15 cellular contexts compared by ENCODE assay signal in genomic region chr4:156578713-156579112, GRCh38.
DNase-seq lines count a peak whose midpoint lies in the region; ATAC-seq, FAIRE-seq and TF ChIP-seq lines count a peak whose summit lies in the region.
"Had no signal": no experiment of that assay in that cellular context is flagged by ENCODE, and none has a peak within 500 bp of the region (broad histone marks: within the 10 kb centered on the region; RNA-seq: fewer than 3 reads in every experiment).

No MANE protein-coding gene starts in this region.

- H3K36me3 ChIP-seq in breast epithelium (no peaks in the 10 kb centered on the region), bronchial epithelial cell (ENCODE audit: control insufficient read depth, insufficient read depth, low read length) (no peaks in the 10 kb centered on the region), neural progenitor cell (no peaks in the 10 kb centered on the region)
- H3K36me3 ChIP-seq: BLaER1 treated with 17β-estradiol and CSF1 and Interleukin-3, amounts not matched to agents 10 nM and 100 nM had no signal

- H3K27ac Mint-ChIP-seq in MCF 10A (ENCODE audit: low read depth, unreplicated experiment) (peak overlapping the region; percentile 65), neural progenitor cell (no peak overlapping the region)
- H3K27ac Mint-ChIP-seq: CD4-positive, CD25-positive, alpha-beta regulatory T cell had no signal

- no peaks in the 10 kb centered on the region for H3K79me2 ChIP-seq in neural progenitor cell (ENCODE audit: low read depth)

- H2AFZ ChIP-seq in neural progenitor cell (replicated peaks), result peak overlapping the region; percentile 6

- TF ChIP-seq CTCF in MCF 10A (IDR thresholded peaks at IDR 0.05; ENCODE audit: unreplicated experiment) (no peak), breast epithelium (IDR thresholded peaks at IDR 0.05) (no peak), bronchial epithelial cell (IDR thresholded peaks at IDR 0.05; ENCODE audit: insufficient read depth, low read length, severe bottlenecking) (no peak), neural progenitor cell (IDR thresholded peaks at IDR 0.05) (no peak)

- no peak overlapping the region for H3K9ac ChIP-seq in neural progenitor cell
- H3K9ac ChIP-seq: BLaER1 treated with 17β-estradiol and CSF1 and Interleukin-3, amounts not matched to agents 10 nM and 100 nM had no signal

- H4K20me1 ChIP-seq in neural progenitor cell (ENCODE audit: low read depth), result no peaks in the 10 kb centered on the region
- H4K20me1 ChIP-seq: BLaER1 treated with 17β-estradiol and CSF1 and Interleukin-3, amounts not matched to agents 10 nM and 100 nM had no signal

- CTCF ChIA-PET in MCF 10A (lab: Yijun Ruan, JAX), result interaction anchor here (0.7 kb wide), 1 partner anchor 466 kb away, joined by 3 read pairs; no protein-coding TSS in a partner anchor

- H3K4me1 ChIP-seq in breast epithelium, result peaks cover 0 to 11% of the 10 kb centered on the region in 2 donors
- H3K4me1 ChIP-seq in neural progenitor cell, result no peaks in the 10 kb centered on the region
- H3K4me1 ChIP-seq: BLaER1 treated with 17β-estradiol and CSF1 and Interleukin-3, amounts not matched to agents 10 nM and 100 nM had no signal

- H3K4me3 Mint-ChIP-seq in MCF 10A (ENCODE audit: unreplicated experiment), result no peak overlapping the region
- no peak overlapping the region for H3K4me3 Mint-ChIP-seq in neural progenitor cell
- H3K4me3 Mint-ChIP-seq: CD4-positive, CD25-positive, alpha-beta regulatory T cell had no signal

- no peak for DNase-seq in MCF 10A (ENCODE audit: unreplicated experiment)
- no peak for DNase-seq in breast epithelium (ENCODE audit: low spot score in 2 of 2)
- peak; percentile 36 for DNase-seq in bronchial epithelial cell (ENCODE audit: low read depth)
- DNase-seq in neural progenitor cell (ENCODE audit: low spot score), result no peak
- DNase-seq in NK-92 (lab: John Stamatoyannopoulos, UW; ENCODE audit: unreplicated experiment), result no peak
- DNase-seq in activated naive CD4-positive, alpha-beta T cell (lab: John Stamatoyannopoulos, UW), result no peak
- DNase-seq: 8988T; ACHN; CD4-positive, CD25-positive, alpha-beta regulatory T cell; DMS 273 treated with DMSO at 0.1 percent for 48 hours had no signal

- H3K4me1 Mint-ChIP-seq in MCF 10A (ENCODE audit: insufficient read depth, unreplicated experiment), result peaks cover 37% of the 10 kb centered on the region
- H3K4me1 Mint-ChIP-seq in neural progenitor cell, result no peaks in the 10 kb centered on the region
- H3K4me1 Mint-ChIP-seq: CD4-positive, CD25-positive, alpha-beta regulatory T cell had no signal

- FAIRE-seq in bronchial epithelial cell (lab: Jason Lieb, UNC), result no peak
- FAIRE-seq: H54 had no signal

- POLR2A ChIA-PET in MCF 10A (lab: Yijun Ruan, JAX), result interaction anchor here (0.7 kb wide), 2 partner anchors 235 to 332 kb away, joined by 3 to 4 read pairs; no protein-coding TSS in a partner anchor

- H3K27ac ChIP-seq in breast epithelium (no peak overlapping the region), neural progenitor cell (no peak overlapping the region)
- H3K27ac ChIP-seq: BLaER1 treated with 17β-estradiol and CSF1 and Interleukin-3, amounts not matched to agents 10 nM and 100 nM had no signal

- H3K27me3 Mint-ChIP-seq in MCF 10A (ENCODE audit: insufficient read depth, unreplicated experiment) (no peaks in the 10 kb centered on the region), neural progenitor cell (ENCODE audit: insufficient read depth, low read depth) (no peaks in the 10 kb centered on the region)
- H3K27me3 Mint-ChIP-seq: CD4-positive, CD25-positive, alpha-beta regulatory T cell had no signal

- H3K9me3 ChIP-seq in breast epithelium, result no peaks in the 10 kb centered on the region
- H3K9me3 ChIP-seq in neural progenitor cell (ENCODE audit: low read depth), result no peaks in the 10 kb centered on the region
- H3K9me3 ChIP-seq: BLaER1 treated with 17β-estradiol and CSF1 and Interleukin-3, amounts not matched to agents 10 nM and 100 nM had no signal

- TF ChIP-seq POLR2A in breast epithelium (IDR thresholded peaks at IDR 0.05), result no peak

- H3F3A ChIP-seq in neural progenitor cell (ENCODE audit: low read depth), result no peaks in the 10 kb centered on the region

- H3K36me3 Mint-ChIP-seq in MCF 10A (ENCODE audit: insufficient read depth, unreplicated experiment), result no peaks in the 10 kb centered on the region
- no peaks in the 10 kb centered on the region for H3K36me3 Mint-ChIP-seq in neural progenitor cell
- H3K36me3 Mint-ChIP-seq: CD4-positive, CD25-positive, alpha-beta regulatory T cell had no signal

- H3K4me3 ChIP-seq in breast epithelium, result no peak overlapping the region
- H3K4me3 ChIP-seq in bronchial epithelial cell (ENCODE audit: low read depth, low read length), result no peak overlapping the region
- no peak overlapping the region for H3K4me3 ChIP-seq in neural progenitor cell
- H3K4me3 ChIP-seq: BLaER1 treated with 17β-estradiol and CSF1 and Interleukin-3, amounts not matched to agents 10 nM and 100 nM had no signal

- intact Hi-C loops in MCF 10A (cut with micrococcal nuclease), result no loop called here
- intact Hi-C loops in breast epithelium (cut with DNase I; ENCODE audit: low total_unique reads), result no loop called here

- no peak overlapping the region for H3K4me2 ChIP-seq in neural progenitor cell
- H3K4me2 ChIP-seq: BLaER1 treated with 17β-estradiol and CSF1 and Interleukin-3, amounts not matched to agents 10 nM and 100 nM had no signal

- H3K27me3 ChIP-seq in breast epithelium (no peaks in the 10 kb centered on the region), bronchial epithelial cell (ENCODE audit: control insufficient read depth, insufficient read depth, low read length) (no peaks in the 10 kb centered on the region), neural progenitor cell (no peaks in the 10 kb centered on the region)
- H3K27me3 ChIP-seq: BLaER1 treated with 17β-estradiol and CSF1 and Interleukin-3, amounts not matched to agents 10 nM and 100 nM had no signal

- ATAC-seq in GM19023 (IDR thresholded peaks at IDR 0.05; ENCODE audit: unreplicated experiment), result no peak
- ATAC-seq in HG03457 (IDR thresholded peaks at IDR 0.05; ENCODE audit: unreplicated experiment), result no peak
- ATAC-seq: HCT116 had no signal

- H3K9me3 Mint-ChIP-seq in MCF 10A (ENCODE audit: unreplicated experiment), result no peaks in the 10 kb centered on the region
- H3K9me3 Mint-ChIP-seq in neural progenitor cell, result no peaks in the 10 kb centered on the region

- no TSS peak for BruUV-seq in MCF 10A (replicated peaks; lab: Mats Ljungman, UMichigan)
